Comparison of ENCODE assay signal across 1 cellular context in genomic region chr4:76590847-76591281, GRCh38.
TF ChIP-seq lines count a peak whose summit lies in the region.

No MANE protein-coding gene starts in this region.

TF ChIP-seq in GM23338, 12 proteins besides CTCF, POLR2A, EP300 and RAD21 (continued from another document):
- TF ChIP-seq REST (IDR thresholded peaks at IDR 0.05; ENCODE audit: unreplicated experiment) (no peak), EZH2 (IDR thresholded peaks at IDR 0.05; ENCODE audit: low read depth, unreplicated experiment) (no peak), ZNF331 (CRISPR knock-in tag; IDR thresholded peaks at IDR 0.05; ENCODE audit: low read depth) (no peak), NANOG (IDR thresholded peaks at IDR 0.05; ENCODE audit: borderline replicate concordance) (no peak)
